Comparison of ENCODE assay signal across 8 cellular contexts in the genomic region with DNA sequence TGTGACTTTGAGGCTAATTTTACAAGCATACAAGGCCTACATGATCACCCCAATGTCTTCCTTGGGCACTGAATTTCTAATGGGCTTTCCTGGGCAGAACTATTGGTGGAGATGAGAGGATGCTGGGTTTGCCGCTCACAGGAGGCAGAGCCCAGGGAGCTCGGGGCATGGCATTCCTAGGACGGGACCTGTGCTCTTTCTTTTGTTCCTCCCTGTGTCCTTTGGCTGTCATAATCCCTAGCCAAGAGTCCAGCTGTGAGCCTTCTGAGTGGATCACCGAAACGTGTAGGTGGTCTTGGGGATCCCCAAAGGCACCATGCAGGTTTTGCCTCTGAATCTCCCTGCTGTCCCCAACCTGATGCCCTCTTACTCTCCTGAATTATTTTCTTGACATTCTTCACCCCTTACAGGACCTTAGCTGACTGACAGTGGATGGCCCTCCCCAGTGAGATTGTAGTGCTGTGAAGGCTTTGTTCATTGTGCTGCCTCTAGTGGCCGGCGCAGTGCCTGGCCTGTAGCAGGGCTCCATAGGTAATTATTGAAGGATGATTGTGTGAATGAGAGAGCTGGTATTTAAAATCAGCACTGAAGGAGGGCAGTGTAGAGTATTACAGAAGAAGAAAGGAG.
DNase-seq lines count a peak whose midpoint lies in the region; ATAC-seq, FAIRE-seq and TF ChIP-seq lines count a peak whose summit lies in the region.

No MANE protein-coding gene starts in this region.

- no peaks in the 10 kb centered on the region for H3K79me2 ChIP-seq in ACC112 (ENCODE audit: control insufficient read depth, insufficient read depth, low read length, unreplicated experiment)

- H2AFZ ChIP-seq in ACC112 (ENCODE audit: low read length, unreplicated experiment) = no peak overlapping the region

- ATAC-seq in GM19025 (IDR thresholded peaks at IDR 0.05; ENCODE audit: low read depth, unreplicated experiment) (peak; percentile 89), HG03520 (IDR thresholded peaks at IDR 0.05; ENCODE audit: unreplicated experiment) (peak; percentile 77)

- H3K36me3 ChIP-seq in ACC112 (ENCODE audit: insufficient read depth, low read length) (no peaks in the 10 kb centered on the region), bronchial epithelial cell (ENCODE audit: control insufficient read depth, insufficient read depth, low read length) (no peaks in the 10 kb centered on the region)

- peak; percentile 62 for TF ChIP-seq CTCF in bronchial epithelial cell (IDR thresholded peaks at IDR 0.05; ENCODE audit: insufficient read depth, low read length, severe bottlenecking)

- 0 out of 2 replicates have a peak overlapping the region, but pooled peaks have one; percentile 37 for H3K4me3 ChIP-seq in ACC112 (ENCODE audit: low read depth, low read length)
- no peak overlapping the region for H3K4me3 ChIP-seq in bronchial epithelial cell (ENCODE audit: low read depth, low read length)

- DNase-seq in bronchial epithelial cell (ENCODE audit: low read depth) = peak; percentile 19
- peak; percentile 28 for DNase-seq in pons (ENCODE audit: low spot score)
- no peak for DNase-seq in NCI-H2196 treated with DMSO at 0.1 percent for 48 hours (lab: John Stamatoyannopoulos, UW; ENCODE audit: unreplicated experiment)
- DNase-seq in middle frontal gyrus (ENCODE audit: extremely low spot score, low spot score) = no peak
- no peak for DNase-seq in cerebellar nuclear complex (lab: John Stamatoyannopoulos, UW)

- peak overlapping the region; percentile 80 for H3K27ac ChIP-seq in ACC112 (ENCODE audit: low read depth, low read length)

- H3K4me1 ChIP-seq in ACC112 (ENCODE audit: control insufficient read depth, insufficient read depth, low read length, unreplicated experiment) = peaks cover 17% of the 10 kb centered on the region

- H3K27me3 ChIP-seq in ACC112 (ENCODE audit: insufficient read depth, low read length) = no peaks in the 10 kb centered on the region
- no peaks in the 10 kb centered on the region for H3K27me3 ChIP-seq in bronchial epithelial cell (ENCODE audit: control insufficient read depth, insufficient read depth, low read length)

- no peak for FAIRE-seq in bronchial epithelial cell (lab: Jason Lieb, UNC)

Comparison
In these comparisons a context has a peak if more than half of its experiments do, and no peak if none do; other contexts are left out.
1. DNase-seq: peak in bronchial epithelial cell (single experiment) and pons (single experiment); none in NCI-H2196 treated with DMSO at 0.1 percent for 48 hours (single experiment), middle frontal gyrus (single experiment) and cerebellar nuclear complex (0 of 2).